In the genomic region with DNA sequence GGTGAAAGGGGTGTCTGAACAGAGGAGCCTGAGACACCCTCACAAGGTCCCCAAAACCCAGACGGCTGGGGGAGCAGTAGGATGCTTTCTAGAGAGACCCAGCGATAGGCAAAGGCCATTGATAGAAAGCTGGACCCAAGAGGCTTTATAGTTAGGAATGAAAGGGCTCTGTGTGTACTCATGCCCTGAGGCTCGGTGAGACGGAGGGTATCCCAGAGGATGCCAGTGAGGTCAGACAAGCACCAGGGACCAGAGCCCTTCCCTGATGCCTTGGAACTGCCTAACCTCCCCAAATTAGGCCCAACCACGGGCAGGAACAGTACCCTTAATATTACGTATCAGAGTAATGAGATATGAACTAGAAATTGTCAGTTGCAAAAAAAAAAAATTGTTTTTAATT, we compare ENCODE assay signal across 6 cellular contexts. TPM values are rescaled to one million over a fixed set of nuclear protein-coding genes. Genes with fewer than 3 reads are reported as not detected.
"Had no signal": no experiment of that assay in that cellular context is flagged by ENCODE, and none has a peak within 500 bp of the region (broad histone marks: within the 10 kb centered on the region; RNA-seq: fewer than 3 reads in every experiment).

No MANE protein-coding gene starts in this region.

- H3K4me1 Mint-ChIP-seq: GM23338, H9 had no signal

- H3K4me3 Mint-ChIP-seq: GM23338, H9 had no signal

- DNase-seq: H9, HCEC 1CT, IMR-90 had no signal

- ATAC-seq: GM23338, K562 had no signal

- H3K4me3 ChIP-seq: GM23338, K562 had no signal

- H3K27ac Mint-ChIP-seq: GM23338, H9 had no signal

- H3K9me3 Mint-ChIP-seq: GM23338, H9 had no signal

RNA-seq across cellular contexts. Expression of a gene that starts 56.9 kb away (rescaled TPM):
- total RNA-seq: HT-29 had no signal
